ENCODE assay signal across 8 cellular contexts in the genomic region with DNA sequence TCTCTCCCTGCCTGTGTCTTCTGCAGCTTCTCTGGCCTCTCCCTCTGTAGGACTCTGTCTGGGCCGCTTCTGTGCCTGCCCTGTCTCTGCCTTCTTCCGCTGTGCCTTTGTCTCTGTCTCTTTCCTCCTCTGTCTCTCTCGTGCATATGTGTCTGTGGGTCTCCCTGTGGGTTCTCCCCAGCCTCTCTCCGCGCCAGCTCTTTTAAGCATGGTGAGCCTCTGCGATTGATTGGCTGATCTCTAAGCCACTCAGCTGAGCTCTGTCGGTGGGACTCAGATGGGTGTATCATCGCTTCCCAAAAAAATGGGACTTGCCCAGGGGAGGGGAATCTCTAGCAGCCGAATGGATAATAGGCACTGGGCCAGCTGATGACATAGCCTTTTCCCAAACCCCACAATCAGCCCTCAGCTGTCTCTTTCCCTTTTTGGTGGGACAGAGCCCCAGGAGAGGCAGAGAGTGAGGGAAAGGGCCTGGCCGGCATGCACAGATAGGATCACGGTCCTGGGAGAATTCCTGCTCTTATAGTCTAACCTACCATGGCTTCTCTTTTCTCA. TPM values are rescaled to one million over a fixed set of nuclear protein-coding genes. Genes with fewer than 3 reads are reported as not detected.
A peak's percentile ranks its signal among the peaks of the same experiment; 100 is the strongest.
DNase-seq lines count a peak whose midpoint lies in the region; ATAC-seq and TF ChIP-seq lines count a peak whose summit lies in the region.

A gene with protein sequence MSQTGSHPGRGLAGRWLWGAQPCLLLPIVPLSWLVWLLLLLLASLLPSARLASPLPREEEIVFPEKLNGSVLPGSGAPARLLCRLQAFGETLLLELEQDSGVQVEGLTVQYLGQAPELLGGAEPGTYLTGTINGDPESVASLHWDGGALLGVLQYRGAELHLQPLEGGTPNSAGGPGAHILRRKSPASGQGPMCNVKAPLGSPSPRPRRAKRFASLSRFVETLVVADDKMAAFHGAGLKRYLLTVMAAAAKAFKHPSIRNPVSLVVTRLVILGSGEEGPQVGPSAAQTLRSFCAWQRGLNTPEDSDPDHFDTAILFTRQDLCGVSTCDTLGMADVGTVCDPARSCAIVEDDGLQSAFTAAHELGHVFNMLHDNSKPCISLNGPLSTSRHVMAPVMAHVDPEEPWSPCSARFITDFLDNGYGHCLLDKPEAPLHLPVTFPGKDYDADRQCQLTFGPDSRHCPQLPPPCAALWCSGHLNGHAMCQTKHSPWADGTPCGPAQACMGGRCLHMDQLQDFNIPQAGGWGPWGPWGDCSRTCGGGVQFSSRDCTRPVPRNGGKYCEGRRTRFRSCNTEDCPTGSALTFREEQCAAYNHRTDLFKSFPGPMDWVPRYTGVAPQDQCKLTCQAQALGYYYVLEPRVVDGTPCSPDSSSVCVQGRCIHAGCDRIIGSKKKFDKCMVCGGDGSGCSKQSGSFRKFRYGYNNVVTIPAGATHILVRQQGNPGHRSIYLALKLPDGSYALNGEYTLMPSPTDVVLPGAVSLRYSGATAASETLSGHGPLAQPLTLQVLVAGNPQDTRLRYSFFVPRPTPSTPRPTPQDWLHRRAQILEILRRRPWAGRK (minus strand): TSS at position 178 of the 555 bp plus-strand sequence. CDS start 427 bp downstream, outside the sequence.

- H3K9ac ChIP-seq in BLaER1 treated with 17β-estradiol and CSF1 and Interleukin-3, amounts not matched to agents 10 nM and 100 nM: peak within 1 kb of the TSS in 3 of 11 experiments; percentile 12 to 22 (median 13); a peak in 2 of 22 replicates

- H3K4me1 ChIP-seq in BLaER1 treated with 17β-estradiol and CSF1 and Interleukin-3, amounts not matched to agents 10 nM and 100 nM: peaks cover 73 to 93% (median 92%) of the 10 kb centered on the region in 10 experiments

- peaks cover 0 to 9% (median 8%) of the 10 kb centered on the region in 11 experiments; a peak in 16 of 22 replicates for H3K36me3 ChIP-seq in BLaER1 treated with 17β-estradiol and CSF1 and Interleukin-3, amounts not matched to agents 10 nM and 100 nM

- peak; percentile 86 for DNase-seq in SK-N-DZ (ENCODE audit: low spot score)
- peak; percentile 92 for DNase-seq in fibroblast of peridontal ligament (ENCODE audit: extremely low read depth)
- DNase-seq in stimulated activated naive CD4-positive, alpha-beta T cell (lab: John Stamatoyannopoulos, UW): no peak
- no peak for DNase-seq in HuH-7 (ENCODE audit: low spot score)

- no peaks in the 10 kb centered on the region for H3K27me3 Mint-ChIP-seq in nephron (ENCODE audit: low read depth)

- H4K20me1 ChIP-seq in BLaER1 treated with 17β-estradiol and CSF1 and Interleukin-3, amounts not matched to agents 10 nM and 100 nM: no peaks in the 10 kb centered on the region

- peak within 1 kb of the TSS; percentile 81 to 91 (median 88) for H3K4me3 Mint-ChIP-seq in nephron

- H3K4me3 ChIP-seq in BLaER1 treated with 17β-estradiol and CSF1 and Interleukin-3, amounts not matched to agents 10 nM and 100 nM: no peak within 1 kb of the TSS

- no peak for ATAC-seq in GM21723 (IDR thresholded peaks at IDR 0.05; ENCODE audit: unreplicated experiment)
- no peak for ATAC-seq in GM21717 (IDR thresholded peaks at IDR 0.05; ENCODE audit: unreplicated experiment)

- no peak for TF ChIP-seq CTCF in nephron (IDR thresholded peaks at IDR 0.05; ENCODE audit: unreplicated experiment in 3 of 3)

- H3K27ac Mint-ChIP-seq in nephron: peak within 1 kb of the TSS; percentile 92 to 99 (median 96)

- no peaks in the 10 kb centered on the region for H3K9me3 Mint-ChIP-seq in nephron

- H3K27ac ChIP-seq in BLaER1 treated with 17β-estradiol and CSF1 and Interleukin-3, amounts not matched to agents 10 nM and 100 nM: peak within 1 kb of the TSS in 2 of 11 experiments; percentile 4 to 92; a peak in 1 of 22 replicates

- peaks cover 59% of the 10 kb centered on the region for H3K4me1 Mint-ChIP-seq in nephron

- no peaks in the 10 kb centered on the region for H3K9me3 ChIP-seq in BLaER1 treated with 17β-estradiol and CSF1 and Interleukin-3, amounts not matched to agents 10 nM and 100 nM (replicated peaks in 1 of 11)

- peak within 1 kb of the TSS; percentile 71 to 94 (median 88); a peak in 21 of 22 replicates for H3K4me2 ChIP-seq in BLaER1 treated with 17β-estradiol and CSF1 and Interleukin-3, amounts not matched to agents 10 nM and 100 nM

- peaks cover 2% of the 10 kb centered on the region for H3K36me3 Mint-ChIP-seq in nephron (ENCODE audit: low read depth)

- no peaks in the 10 kb centered on the region for H3K27me3 ChIP-seq in BLaER1 treated with 17β-estradiol and CSF1 and Interleukin-3, amounts not matched to agents 10 nM and 100 nM

RNA-seq across cellular contexts. Expression of the gene that starts here (rescaled TPM):
- 10.0 and 12.4 TPM in 2 replicates for polyA plus RNA-seq in SK-N-DZ (2014; cell fraction: cytosol; rRNA removed)
- polyA plus RNA-seq in SK-N-DZ (2014; cell fraction: nucleus; rRNA removed): 3.5 and 5.3 TPM in 2 replicates

Comparison
In these comparisons a context has a peak if more than half of its experiments do, and no peak if none do; other contexts are left out.
1. DNase-seq: peak in SK-N-DZ (single experiment) and fibroblast of peridontal ligament (single experiment); none in stimulated activated naive CD4-positive, alpha-beta T cell (0 of 6) and HuH-7 (single experiment).